ENCODE assay signal across 21 cellular contexts in genomic region chr6:146923434-146923833, GRCh38.
"Had no signal": no experiment of that assay in that cellular context is flagged by ENCODE, and none has a peak within 500 bp of the region (broad histone marks: within the 10 kb centered on the region; RNA-seq: fewer than 3 reads in every experiment).

No MANE protein-coding gene starts in this region.

- H3K4me3 ChIP-seq: dorsolateral prefrontal cortex, lower lobe of right lung, ovary, right lobe of liver, transverse colon, upper lobe of right lung, vagina had no signal

- H3K4me1 Mint-ChIP-seq: immature natural killer cell; naive thymus-derived CD8-positive, alpha-beta T cell; stimulated activated naive B cell treated with anti-CD40 and anti-IgM and Interleukin-4, amounts not matched to agents 10 μg/mL and 1 μg/mL and 100 μg/mL, for 72 hours had no signal

- H3K36me3 ChIP-seq: lower lobe of right lung, ovary, right lobe of liver, transverse colon, upper lobe of right lung, vagina had no signal

- H3K27ac Mint-ChIP-seq: immature natural killer cell; naive thymus-derived CD8-positive, alpha-beta T cell; stimulated activated naive B cell treated with anti-CD40 and anti-IgM and Interleukin-4, amounts not matched to agents 10 μg/mL and 1 μg/mL and 100 μg/mL, for 72 hours; stimulated activated naive CD8-positive, alpha-beta T cell treated with anti-CD3 and anti-CD28 coated beads, Interleukin-15, Interleukin-2, amounts not matched to agents 100 ng/mL and 50 ng/mL, for 24 hours had no signal

- H3K4me1 ChIP-seq: lower lobe of right lung, right lobe of liver, transverse colon, upper lobe of right lung, vagina had no signal

- H3K27me3 ChIP-seq: dorsolateral prefrontal cortex, ovary, right lobe of liver, transverse colon, upper lobe of right lung, vagina had no signal

- H3K36me3 Mint-ChIP-seq: immature natural killer cell; naive thymus-derived CD8-positive, alpha-beta T cell; stimulated activated naive B cell treated with anti-CD40 and anti-IgM and Interleukin-4, amounts not matched to agents 10 μg/mL and 1 μg/mL and 100 μg/mL, for 72 hours had no signal

- H3K9me3 Mint-ChIP-seq: naive thymus-derived CD8-positive, alpha-beta T cell; stimulated activated naive B cell treated with anti-CD40 and anti-IgM and Interleukin-4, amounts not matched to agents 10 μg/mL and 1 μg/mL and 100 μg/mL, for 72 hours; stimulated activated naive CD8-positive, alpha-beta T cell treated with anti-CD3 and anti-CD28 coated beads, Interleukin-15, Interleukin-2, amounts not matched to agents 100 ng/mL and 50 ng/mL, for 24 hours had no signal

- H3K27me3 Mint-ChIP-seq: naive thymus-derived CD8-positive, alpha-beta T cell; stimulated activated naive CD8-positive, alpha-beta T cell treated with anti-CD3 and anti-CD28 coated beads, Interleukin-15, Interleukin-2, amounts not matched to agents 100 ng/mL and 50 ng/mL, for 24 hours had no signal

- ATAC-seq: left colon; left ventricle myocardium superior; lower lobe of right lung; naive thymus-derived CD8-positive, alpha-beta T cell; right lobe of liver; stimulated activated naive B cell treated with anti-CD40 and anti-IgM and Interleukin-4, amounts not matched to agents 10 μg/mL and 1 μg/mL and 100 μg/mL, for 72 hours; upper lobe of right lung had no signal

- H3K27ac ChIP-seq: dorsolateral prefrontal cortex, lower lobe of right lung, ovary, right lobe of liver, transverse colon, upper lobe of right lung, vagina had no signal

- DNase-seq: dorsolateral prefrontal cortex; effector CD4-positive, alpha-beta T cell; hypothalamus; immature natural killer cell; islet precursor cell; kidney glomerular epithelial cell; left colon; left ventricle myocardium superior; lower lobe of right lung; naive thymus-derived CD8-positive, alpha-beta T cell; occipital lobe; ovary; right lobe of liver; small intestine; stimulated activated CD4-positive, alpha-beta T cell treated with anti-CD3 and anti-CD28 coated beads, Interleukin-15, amount 100 ng/mL, for 24 hours; stimulated activated CD4-positive, alpha-beta T cell treated with anti-CD3 and anti-CD28 coated beads, Interleukin-2, amount 100 ng/mL, for 48 hours; stimulated activated naive B cell treated with anti-CD40 and anti-IgM and Interleukin-4, amounts not matched to agents 10 μg/mL and 1 μg/mL and 100 μg/mL, for 72 hours; transverse colon; upper lobe of right lung had no signal

- H3K9me3 ChIP-seq: lower lobe of right lung, ovary, right lobe of liver, transverse colon, upper lobe of right lung, vagina had no signal

- H3K4me3 Mint-ChIP-seq: immature natural killer cell; naive thymus-derived CD8-positive, alpha-beta T cell; stimulated activated naive B cell treated with anti-CD40 and anti-IgM and Interleukin-4, amounts not matched to agents 10 μg/mL and 1 μg/mL and 100 μg/mL, for 72 hours; stimulated activated naive CD8-positive, alpha-beta T cell treated with anti-CD3 and anti-CD28 coated beads, Interleukin-15, Interleukin-2, amounts not matched to agents 100 ng/mL and 50 ng/mL, for 24 hours had no signal
